ENCODE assay signal across 1 cellular context in the genomic region with DNA sequence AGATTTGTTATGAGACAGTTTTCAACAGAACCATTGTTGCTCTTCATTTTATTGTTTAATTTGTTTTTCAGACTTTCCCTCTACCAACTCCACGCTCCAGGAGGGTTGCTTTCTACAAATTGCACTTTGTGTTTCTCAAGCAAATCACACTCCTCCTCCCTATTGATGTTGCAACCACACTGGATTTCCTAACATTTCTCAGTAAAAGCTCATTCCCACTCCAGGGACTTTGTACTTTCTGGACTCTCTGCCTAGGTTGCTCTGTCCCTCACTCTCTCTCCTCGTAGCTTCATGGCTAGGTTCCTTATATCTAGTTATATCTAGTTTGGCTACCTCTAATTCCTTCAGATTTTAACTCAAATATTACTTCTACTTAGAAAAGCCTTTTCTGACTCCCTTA.
TF ChIP-seq lines count a peak whose summit lies in the region.

No MANE protein-coding gene starts in this region.

TF ChIP-seq in HepG2, 621 proteins besides CTCF, POLR2A, EP300 and RAD21 (continued from another document and continues in another):
- TF ChIP-seq, protein P1, sequence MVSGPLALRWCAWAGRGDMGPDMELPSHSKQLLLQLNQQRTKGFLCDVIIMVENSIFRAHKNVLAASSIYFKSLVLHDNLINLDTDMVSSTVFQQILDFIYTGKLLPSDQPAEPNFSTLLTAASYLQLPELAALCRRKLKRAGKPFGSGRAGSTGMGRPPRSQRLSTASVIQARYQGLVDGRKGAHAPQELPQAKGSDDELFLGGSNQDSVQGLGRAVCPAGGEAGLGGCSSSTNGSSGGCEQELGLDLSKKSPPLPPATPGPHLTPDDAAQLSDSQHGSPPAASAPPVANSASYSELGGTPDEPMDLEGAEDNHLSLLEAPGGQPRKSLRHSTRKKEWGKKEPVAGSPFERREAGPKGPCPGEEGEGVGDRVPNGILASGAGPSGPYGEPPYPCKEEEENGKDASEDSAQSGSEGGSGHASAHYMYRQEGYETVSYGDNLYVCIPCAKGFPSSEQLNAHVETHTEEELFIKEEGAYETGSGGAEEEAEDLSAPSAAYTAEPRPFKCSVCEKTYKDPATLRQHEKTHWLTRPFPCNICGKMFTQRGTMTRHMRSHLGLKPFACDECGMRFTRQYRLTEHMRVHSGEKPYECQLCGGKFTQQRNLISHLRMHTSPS (CRISPR knock-in tag; IDR thresholded peaks at IDR 0.05; ENCODE audit: low read depth): no peak
- TF ChIP-seq, protein P2, sequence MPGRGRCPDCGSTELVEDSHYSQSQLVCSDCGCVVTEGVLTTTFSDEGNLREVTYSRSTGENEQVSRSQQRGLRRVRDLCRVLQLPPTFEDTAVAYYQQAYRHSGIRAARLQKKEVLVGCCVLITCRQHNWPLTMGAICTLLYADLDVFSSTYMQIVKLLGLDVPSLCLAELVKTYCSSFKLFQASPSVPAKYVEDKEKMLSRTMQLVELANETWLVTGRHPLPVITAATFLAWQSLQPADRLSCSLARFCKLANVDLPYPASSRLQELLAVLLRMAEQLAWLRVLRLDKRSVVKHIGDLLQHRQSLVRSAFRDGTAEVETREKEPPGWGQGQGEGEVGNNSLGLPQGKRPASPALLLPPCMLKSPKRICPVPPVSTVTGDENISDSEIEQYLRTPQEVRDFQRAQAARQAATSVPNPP (CRISPR knock-in tag; IDR thresholded peaks at IDR 0.05): no peak
- TF ChIP-seq TP53 (CRISPR knock-in tag; conservative IDR thresholded peaks at IDR 0.05) (no peak), SNAI1 (CRISPR knock-in tag; IDR thresholded peaks at IDR 0.05; ENCODE audit: borderline replicate concordance) (no peak), ZNF432 (CRISPR knock-in tag; IDR thresholded peaks at IDR 0.05; ENCODE audit: borderline replicate concordance) (no peak), SIN3B (IDR thresholded peaks at IDR 0.05; ENCODE audit: low read length) (no peak), ZNF205 (CRISPR knock-in tag; IDR thresholded peaks at IDR 0.05) (peak; percentile 100), SNRNP70 (IDR thresholded peaks at IDR 0.05; ENCODE audit: low read depth, low read length) (no peak), ZNF616 (CRISPR knock-in tag; IDR thresholded peaks at IDR 0.05; ENCODE audit: low read depth) (no peak), HHEX (CRISPR knock-in tag; IDR thresholded peaks at IDR 0.05) (0 out of 2 replicates have a peak, but pooled peaks have one; percentile 39), PTBP1 (IDR thresholded peaks at IDR 0.05; ENCODE audit: low read depth, low read length, poor library complexity, severe bottlenecking) (no peak), ZNF781 (CRISPR knock-in tag; IDR thresholded peaks at IDR 0.05; ENCODE audit: borderline replicate concordance, not compliant biosample characterization) (no peak), ZNF431 (CRISPR knock-in tag; IDR thresholded peaks at IDR 0.05; ENCODE audit: borderline replicate concordance, low read depth) (no peak), POGZ (CRISPR knock-in tag; IDR thresholded peaks at IDR 0.05) (peak; percentile 88), HCFC1 (IDR thresholded peaks at IDR 0.05; ENCODE audit: low read depth, low read length) (no peak), ZNF354B (CRISPR knock-in tag; IDR thresholded peaks at IDR 0.05) (no peak), FOXJ3 (CRISPR knock-in tag; IDR thresholded peaks at IDR 0.05; ENCODE audit: borderline replicate concordance) (peak; percentile 72; the same call in 1 of the 2 replicates), ZNF572 (CRISPR knock-in tag; IDR thresholded peaks at IDR 0.05) (no peak), JUNB (CRISPR knock-in tag; IDR thresholded peaks at IDR 0.05; ENCODE audit: borderline replicate concordance) (no peak), HOXD1 (CRISPR knock-in tag; IDR thresholded peaks at IDR 0.05) (no peak), ZFX (CRISPR knock-in tag; IDR thresholded peaks at IDR 0.05; ENCODE audit: low read depth) (no peak), DMAP1 (CRISPR knock-in tag; IDR thresholded peaks at IDR 0.05) (peak; percentile 65)
- TF ChIP-seq, protein P3, sequence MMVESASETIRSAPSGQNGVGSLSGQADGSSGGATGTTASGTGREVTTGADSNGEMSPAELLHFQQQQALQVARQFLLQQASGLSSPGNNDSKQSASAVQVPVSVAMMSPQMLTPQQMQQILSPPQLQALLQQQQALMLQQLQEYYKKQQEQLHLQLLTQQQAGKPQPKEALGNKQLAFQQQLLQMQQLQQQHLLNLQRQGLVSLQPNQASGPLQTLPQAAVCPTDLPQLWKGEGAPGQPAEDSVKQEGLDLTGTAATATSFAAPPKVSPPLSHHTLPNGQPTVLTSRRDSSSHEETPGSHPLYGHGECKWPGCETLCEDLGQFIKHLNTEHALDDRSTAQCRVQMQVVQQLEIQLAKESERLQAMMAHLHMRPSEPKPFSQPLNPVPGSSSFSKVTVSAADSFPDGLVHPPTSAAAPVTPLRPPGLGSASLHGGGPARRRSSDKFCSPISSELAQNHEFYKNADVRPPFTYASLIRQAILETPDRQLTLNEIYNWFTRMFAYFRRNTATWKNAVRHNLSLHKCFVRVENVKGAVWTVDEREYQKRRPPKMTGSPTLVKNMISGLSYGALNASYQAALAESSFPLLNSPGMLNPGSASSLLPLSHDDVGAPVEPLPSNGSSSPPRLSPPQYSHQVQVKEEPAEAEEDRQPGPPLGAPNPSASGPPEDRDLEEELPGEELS (CRISPR knock-in tag; IDR thresholded peaks at IDR 0.05): peak; percentile 77
- TF ChIP-seq, protein P4, sequence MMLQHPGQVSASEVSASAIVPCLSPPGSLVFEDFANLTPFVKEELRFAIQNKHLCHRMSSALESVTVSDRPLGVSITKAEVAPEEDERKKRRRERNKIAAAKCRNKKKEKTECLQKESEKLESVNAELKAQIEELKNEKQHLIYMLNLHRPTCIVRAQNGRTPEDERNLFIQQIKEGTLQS (CRISPR knock-in tag; IDR thresholded peaks at IDR 0.05): no peak
- TF ChIP-seq, protein P5, sequence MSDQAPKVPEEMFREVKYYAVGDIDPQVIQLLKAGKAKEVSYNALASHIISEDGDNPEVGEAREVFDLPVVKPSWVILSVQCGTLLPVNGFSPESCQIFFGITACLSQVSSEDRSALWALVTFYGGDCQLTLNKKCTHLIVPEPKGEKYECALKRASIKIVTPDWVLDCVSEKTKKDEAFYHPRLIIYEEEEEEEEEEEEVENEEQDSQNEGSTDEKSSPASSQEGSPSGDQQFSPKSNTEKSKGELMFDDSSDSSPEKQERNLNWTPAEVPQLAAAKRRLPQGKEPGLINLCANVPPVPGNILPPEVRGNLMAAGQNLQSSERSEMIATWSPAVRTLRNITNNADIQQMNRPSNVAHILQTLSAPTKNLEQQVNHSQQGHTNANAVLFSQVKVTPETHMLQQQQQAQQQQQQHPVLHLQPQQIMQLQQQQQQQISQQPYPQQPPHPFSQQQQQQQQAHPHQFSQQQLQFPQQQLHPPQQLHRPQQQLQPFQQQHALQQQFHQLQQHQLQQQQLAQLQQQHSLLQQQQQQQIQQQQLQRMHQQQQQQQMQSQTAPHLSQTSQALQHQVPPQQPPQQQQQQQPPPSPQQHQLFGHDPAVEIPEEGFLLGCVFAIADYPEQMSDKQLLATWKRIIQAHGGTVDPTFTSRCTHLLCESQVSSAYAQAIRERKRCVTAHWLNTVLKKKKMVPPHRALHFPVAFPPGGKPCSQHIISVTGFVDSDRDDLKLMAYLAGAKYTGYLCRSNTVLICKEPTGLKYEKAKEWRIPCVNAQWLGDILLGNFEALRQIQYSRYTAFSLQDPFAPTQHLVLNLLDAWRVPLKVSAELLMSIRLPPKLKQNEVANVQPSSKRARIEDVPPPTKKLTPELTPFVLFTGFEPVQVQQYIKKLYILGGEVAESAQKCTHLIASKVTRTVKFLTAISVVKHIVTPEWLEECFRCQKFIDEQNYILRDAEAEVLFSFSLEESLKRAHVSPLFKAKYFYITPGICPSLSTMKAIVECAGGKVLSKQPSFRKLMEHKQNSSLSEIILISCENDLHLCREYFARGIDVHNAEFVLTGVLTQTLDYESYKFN (CRISPR knock-in tag; conservative IDR thresholded peaks at IDR 0.05): peak; percentile 87
- TF ChIP-seq, protein P6, sequence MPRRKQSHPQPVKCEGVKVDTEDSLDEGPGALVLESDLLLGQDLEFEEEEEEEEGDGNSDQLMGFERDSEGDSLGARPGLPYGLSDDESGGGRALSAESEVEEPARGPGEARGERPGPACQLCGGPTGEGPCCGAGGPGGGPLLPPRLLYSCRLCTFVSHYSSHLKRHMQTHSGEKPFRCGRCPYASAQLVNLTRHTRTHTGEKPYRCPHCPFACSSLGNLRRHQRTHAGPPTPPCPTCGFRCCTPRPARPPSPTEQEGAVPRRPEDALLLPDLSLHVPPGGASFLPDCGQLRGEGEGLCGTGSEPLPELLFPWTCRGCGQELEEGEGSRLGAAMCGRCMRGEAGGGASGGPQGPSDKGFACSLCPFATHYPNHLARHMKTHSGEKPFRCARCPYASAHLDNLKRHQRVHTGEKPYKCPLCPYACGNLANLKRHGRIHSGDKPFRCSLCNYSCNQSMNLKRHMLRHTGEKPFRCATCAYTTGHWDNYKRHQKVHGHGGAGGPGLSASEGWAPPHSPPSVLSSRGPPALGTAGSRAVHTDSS (CRISPR knock-in tag; conservative IDR thresholded peaks at IDR 0.05): no peak
- TF ChIP-seq, protein P7, sequence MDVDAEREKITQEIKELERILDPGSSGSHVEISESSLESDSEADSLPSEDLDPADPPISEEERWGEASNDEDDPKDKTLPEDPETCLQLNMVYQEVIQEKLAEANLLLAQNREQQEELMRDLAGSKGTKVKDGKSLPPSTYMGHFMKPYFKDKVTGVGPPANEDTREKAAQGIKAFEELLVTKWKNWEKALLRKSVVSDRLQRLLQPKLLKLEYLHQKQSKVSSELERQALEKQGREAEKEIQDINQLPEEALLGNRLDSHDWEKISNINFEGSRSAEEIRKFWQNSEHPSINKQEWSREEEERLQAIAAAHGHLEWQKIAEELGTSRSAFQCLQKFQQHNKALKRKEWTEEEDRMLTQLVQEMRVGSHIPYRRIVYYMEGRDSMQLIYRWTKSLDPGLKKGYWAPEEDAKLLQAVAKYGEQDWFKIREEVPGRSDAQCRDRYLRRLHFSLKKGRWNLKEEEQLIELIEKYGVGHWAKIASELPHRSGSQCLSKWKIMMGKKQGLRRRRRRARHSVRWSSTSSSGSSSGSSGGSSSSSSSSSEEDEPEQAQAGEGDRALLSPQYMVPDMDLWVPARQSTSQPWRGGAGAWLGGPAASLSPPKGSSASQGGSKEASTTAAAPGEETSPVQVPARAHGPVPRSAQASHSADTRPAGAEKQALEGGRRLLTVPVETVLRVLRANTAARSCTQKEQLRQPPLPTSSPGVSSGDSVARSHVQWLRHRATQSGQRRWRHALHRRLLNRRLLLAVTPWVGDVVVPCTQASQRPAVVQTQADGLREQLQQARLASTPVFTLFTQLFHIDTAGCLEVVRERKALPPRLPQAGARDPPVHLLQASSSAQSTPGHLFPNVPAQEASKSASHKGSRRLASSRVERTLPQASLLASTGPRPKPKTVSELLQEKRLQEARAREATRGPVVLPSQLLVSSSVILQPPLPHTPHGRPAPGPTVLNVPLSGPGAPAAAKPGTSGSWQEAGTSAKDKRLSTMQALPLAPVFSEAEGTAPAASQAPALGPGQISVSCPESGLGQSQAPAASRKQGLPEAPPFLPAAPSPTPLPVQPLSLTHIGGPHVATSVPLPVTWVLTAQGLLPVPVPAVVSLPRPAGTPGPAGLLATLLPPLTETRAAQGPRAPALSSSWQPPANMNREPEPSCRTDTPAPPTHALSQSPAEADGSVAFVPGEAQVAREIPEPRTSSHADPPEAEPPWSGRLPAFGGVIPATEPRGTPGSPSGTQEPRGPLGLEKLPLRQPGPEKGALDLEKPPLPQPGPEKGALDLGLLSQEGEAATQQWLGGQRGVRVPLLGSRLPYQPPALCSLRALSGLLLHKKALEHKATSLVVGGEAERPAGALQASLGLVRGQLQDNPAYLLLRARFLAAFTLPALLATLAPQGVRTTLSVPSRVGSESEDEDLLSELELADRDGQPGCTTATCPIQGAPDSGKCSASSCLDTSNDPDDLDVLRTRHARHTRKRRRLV (CRISPR knock-in tag; IDR thresholded peaks at IDR 0.05): no peak
- TF ChIP-seq, protein P8, sequence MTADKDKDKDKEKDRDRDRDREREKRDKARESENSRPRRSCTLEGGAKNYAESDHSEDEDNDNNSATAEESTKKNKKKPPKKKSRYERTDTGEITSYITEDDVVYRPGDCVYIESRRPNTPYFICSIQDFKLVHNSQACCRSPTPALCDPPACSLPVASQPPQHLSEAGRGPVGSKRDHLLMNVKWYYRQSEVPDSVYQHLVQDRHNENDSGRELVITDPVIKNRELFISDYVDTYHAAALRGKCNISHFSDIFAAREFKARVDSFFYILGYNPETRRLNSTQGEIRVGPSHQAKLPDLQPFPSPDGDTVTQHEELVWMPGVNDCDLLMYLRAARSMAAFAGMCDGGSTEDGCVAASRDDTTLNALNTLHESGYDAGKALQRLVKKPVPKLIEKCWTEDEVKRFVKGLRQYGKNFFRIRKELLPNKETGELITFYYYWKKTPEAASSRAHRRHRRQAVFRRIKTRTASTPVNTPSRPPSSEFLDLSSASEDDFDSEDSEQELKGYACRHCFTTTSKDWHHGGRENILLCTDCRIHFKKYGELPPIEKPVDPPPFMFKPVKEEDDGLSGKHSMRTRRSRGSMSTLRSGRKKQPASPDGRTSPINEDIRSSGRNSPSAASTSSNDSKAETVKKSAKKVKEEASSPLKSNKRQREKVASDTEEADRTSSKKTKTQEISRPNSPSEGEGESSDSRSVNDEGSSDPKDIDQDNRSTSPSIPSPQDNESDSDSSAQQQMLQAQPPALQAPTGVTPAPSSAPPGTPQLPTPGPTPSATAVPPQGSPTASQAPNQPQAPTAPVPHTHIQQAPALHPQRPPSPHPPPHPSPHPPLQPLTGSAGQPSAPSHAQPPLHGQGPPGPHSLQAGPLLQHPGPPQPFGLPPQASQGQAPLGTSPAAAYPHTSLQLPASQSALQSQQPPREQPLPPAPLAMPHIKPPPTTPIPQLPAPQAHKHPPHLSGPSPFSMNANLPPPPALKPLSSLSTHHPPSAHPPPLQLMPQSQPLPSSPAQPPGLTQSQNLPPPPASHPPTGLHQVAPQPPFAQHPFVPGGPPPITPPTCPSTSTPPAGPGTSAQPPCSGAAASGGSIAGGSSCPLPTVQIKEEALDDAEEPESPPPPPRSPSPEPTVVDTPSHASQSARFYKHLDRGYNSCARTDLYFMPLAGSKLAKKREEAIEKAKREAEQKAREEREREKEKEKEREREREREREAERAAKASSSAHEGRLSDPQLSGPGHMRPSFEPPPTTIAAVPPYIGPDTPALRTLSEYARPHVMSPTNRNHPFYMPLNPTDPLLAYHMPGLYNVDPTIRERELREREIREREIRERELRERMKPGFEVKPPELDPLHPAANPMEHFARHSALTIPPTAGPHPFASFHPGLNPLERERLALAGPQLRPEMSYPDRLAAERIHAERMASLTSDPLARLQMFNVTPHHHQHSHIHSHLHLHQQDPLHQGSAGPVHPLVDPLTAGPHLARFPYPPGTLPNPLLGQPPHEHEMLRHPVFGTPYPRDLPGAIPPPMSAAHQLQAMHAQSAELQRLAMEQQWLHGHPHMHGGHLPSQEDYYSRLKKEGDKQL (CRISPR knock-in tag; IDR thresholded peaks at IDR 0.05; ENCODE audit: low read depth): peak; percentile 68; the same call in 1 of the 2 replicates
